ENCODE assay signal across 8 cellular contexts in genomic region chr1:161766102-161766981, GRCh38. TPM values are rescaled to one million over a fixed set of nuclear protein-coding genes. Genes with fewer than 3 reads are reported as not detected.
DNase-seq lines count a peak whose midpoint lies in the region; ATAC-seq and TF ChIP-seq lines count a peak whose summit lies in the region.

A gene with protein sequence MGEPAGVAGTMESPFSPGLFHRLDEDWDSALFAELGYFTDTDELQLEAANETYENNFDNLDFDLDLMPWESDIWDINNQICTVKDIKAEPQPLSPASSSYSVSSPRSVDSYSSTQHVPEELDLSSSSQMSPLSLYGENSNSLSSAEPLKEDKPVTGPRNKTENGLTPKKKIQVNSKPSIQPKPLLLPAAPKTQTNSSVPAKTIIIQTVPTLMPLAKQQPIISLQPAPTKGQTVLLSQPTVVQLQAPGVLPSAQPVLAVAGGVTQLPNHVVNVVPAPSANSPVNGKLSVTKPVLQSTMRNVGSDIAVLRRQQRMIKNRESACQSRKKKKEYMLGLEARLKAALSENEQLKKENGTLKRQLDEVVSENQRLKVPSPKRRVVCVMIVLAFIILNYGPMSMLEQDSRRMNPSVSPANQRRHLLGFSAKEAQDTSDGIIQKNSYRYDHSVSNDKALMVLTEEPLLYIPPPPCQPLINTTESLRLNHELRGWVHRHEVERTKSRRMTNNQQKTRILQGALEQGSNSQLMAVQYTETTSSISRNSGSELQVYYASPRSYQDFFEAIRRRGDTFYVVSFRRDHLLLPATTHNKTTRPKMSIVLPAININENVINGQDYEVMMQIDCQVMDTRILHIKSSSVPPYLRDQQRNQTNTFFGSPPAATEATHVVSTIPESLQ (plus strand): TSS chr1:161766320. CDS start chr1:161766361, 41 bp downstream.

- ATAC-seq in GM19035 (IDR thresholded peaks at IDR 0.05; ENCODE audit: unreplicated experiment) (peak; percentile 79), HG03432 (IDR thresholded peaks at IDR 0.05; ENCODE audit: unreplicated experiment) (peak; percentile 70), left colon (peak; percentile 90)

- H3K4me3 ChIP-seq in colonic mucosa = peak within 1 kb of the TSS; percentile 75

- H3K9ac ChIP-seq in colonic mucosa (ENCODE audit: low read depth in 2 of 2, low read length in 2 of 2) = peak within 1 kb of the TSS; percentile 77 to 88

- TF ChIP-seq CTCF in AG09319 (IDR thresholded peaks at IDR 0.05; ENCODE audit: low read depth, low read length) (peak; percentile 2), colonic mucosa (IDR thresholded peaks at IDR 0.05) (no peak)

- H3K36me3 ChIP-seq in colonic mucosa = no peaks in the 10 kb centered on the region

- H3K9me3 ChIP-seq in colonic mucosa = no peaks in the 10 kb centered on the region

- DNase-seq in AG09319 (ENCODE audit: extremely low read depth, low read depth) (peak; percentile 78), NCI-H510A treated with DMSO at 0.1 percent for 48 hours (lab: John Stamatoyannopoulos, UW) (peak; percentile 89), colonic mucosa (peak; percentile 90), left colon (peak; percentile 89)
- DNase-seq in activated CD4-positive, alpha-beta T cell treated with anti-CD3 and anti-CD28 coated beads for 4 hours = peak; percentile 77 to 81
- peak; percentile 63 to 73 for DNase-seq in stimulated activated CD4-positive, alpha-beta T cell treated with anti-CD3 and anti-CD28 coated beads, Interleukin-1b, Interleukin-23, amount 100 ng/mL, for 4 hours (ENCODE audit: low read depth in 2 of 2)

- H3K4me1 ChIP-seq in colonic mucosa = no peaks in the 10 kb centered on the region

- H3K27ac ChIP-seq in colonic mucosa = peak within 1 kb of the TSS; percentile 64

- no peaks in the 10 kb centered on the region for H3K27me3 ChIP-seq in colonic mucosa

- intact Hi-C loops in colonic mucosa (cut with DNase I) = no loop called here
- intact Hi-C loops in left colon (cut with DNase I, micrococcal nuclease) = no loop called here

RNA-seq across cellular contexts. Expression of the gene that starts here (rescaled TPM):
- total RNA-seq in colonic mucosa = 10 to 100 TPM; 19.6 to 24.2 TPM
- 10 to 100 TPM; 23.8 to 26.1 TPM for total RNA-seq in left colon

Comparison
In these comparisons a context has a peak if more than half of its experiments do, and no peak if none do; other contexts are left out.
1. Peak in every context shown above with its lines: DNase-seq, ATAC-seq, H3K4me3 ChIP-seq and H3K27ac ChIP-seq.